Comparison of ENCODE assay signal across 8 cellular contexts in the genomic region with DNA sequence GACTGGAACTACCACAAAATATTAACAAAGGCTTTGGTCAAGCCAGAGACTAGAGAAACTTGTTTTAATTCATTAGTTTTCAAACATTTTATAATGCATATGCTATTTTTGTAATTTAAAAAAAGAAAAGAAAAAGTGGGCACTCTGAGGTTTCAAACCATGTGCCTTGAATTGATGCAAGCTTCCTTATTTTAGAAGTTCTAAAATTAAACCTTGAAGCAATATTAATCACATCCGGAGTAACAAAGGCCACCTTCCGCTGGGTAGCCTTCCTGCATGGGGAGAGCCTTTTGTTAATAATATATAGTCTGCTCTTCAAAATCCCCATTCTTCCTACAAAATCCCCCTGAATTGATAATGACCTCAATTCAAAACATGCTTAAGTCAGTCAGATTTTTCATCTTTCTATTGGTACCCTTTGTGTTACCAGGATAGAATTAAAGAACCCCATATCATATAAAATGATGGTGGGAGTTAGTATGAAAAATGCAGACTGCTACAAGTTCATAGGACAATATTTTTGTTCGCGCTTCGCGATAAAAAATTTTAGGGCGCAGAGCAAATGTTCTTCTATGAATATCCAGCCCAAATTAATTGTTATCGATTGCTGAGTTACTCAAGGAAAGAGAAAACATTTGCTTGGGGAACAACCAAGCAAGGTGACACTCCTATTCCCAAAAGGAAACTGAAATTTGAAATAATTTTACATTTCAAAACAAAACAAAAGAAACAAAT. TPM values are rescaled to one million over a fixed set of nuclear protein-coding genes. Genes with fewer than 3 reads are reported as not detected.
DNase-seq lines count a peak whose midpoint lies in the region; ATAC-seq and TF ChIP-seq lines count a peak whose summit lies in the region.

No MANE protein-coding gene starts in this region.

- peak; percentile 50 for DNase-seq in GM10248 (ENCODE audit: extremely low spot score)
- peak; percentile 21 for DNase-seq in UCSD-AML1 (lab: John Stamatoyannopoulos, UW; ENCODE audit: unreplicated experiment)
- no peak for DNase-seq in amniotic stem cell (lab: John Stamatoyannopoulos, UW)
- no peak for DNase-seq in mesenteric fat pad (ENCODE audit: low spot score)
- no peak for DNase-seq in activated CD4-positive, alpha-beta T cell treated with anti-CD3 and anti-CD28 coated beads for 4 hours
- no peak for DNase-seq in putamen (ENCODE audit: low spot score)

- POLR2A ChIA-PET in GM10248 (lab: Yijun Ruan, JAX) = no interaction called here

- ATAC-seq in GM21360 (IDR thresholded peaks at IDR 0.05; ENCODE audit: unreplicated experiment) = peak; percentile 51
- peak; percentile 61 for ATAC-seq in HG03280 (IDR thresholded peaks at IDR 0.05; ENCODE audit: unreplicated experiment)

- no peak for TF ChIP-seq CTCF in GM10248 (IDR thresholded peaks at IDR 0.05; ENCODE audit: control extremely low read depth, extremely low read depth, low read depth, missing control alignments)

- CTCF ChIA-PET in GM10248 (lab: Yijun Ruan, JAX) = interaction anchor here (2.0 to 2.5 kb wide), 2 partner anchors 10 to 18 kb away, joined by 6 to 18 read pairs; no protein-coding TSS in a partner anchor

RNA-seq across cellular contexts. Expression of gene LDHAL6B, which starts 30.6 kb away (rescaled TPM):
- total RNA-seq in mesenteric fat pad = not detected

Comparison
In these comparisons a context has a peak if more than half of its experiments do, and no peak if none do; other contexts are left out.
1. DNase-seq: peak in GM10248 (single experiment) and UCSD-AML1 (single experiment); none in amniotic stem cell (single experiment), mesenteric fat pad (single experiment), activated CD4-positive, alpha-beta T cell treated with anti-CD3 and anti-CD28 coated beads for 4 hours (0 of 2) and putamen (single experiment).